ENCODE assay signal across 13 cellular contexts in the genomic region with DNA sequence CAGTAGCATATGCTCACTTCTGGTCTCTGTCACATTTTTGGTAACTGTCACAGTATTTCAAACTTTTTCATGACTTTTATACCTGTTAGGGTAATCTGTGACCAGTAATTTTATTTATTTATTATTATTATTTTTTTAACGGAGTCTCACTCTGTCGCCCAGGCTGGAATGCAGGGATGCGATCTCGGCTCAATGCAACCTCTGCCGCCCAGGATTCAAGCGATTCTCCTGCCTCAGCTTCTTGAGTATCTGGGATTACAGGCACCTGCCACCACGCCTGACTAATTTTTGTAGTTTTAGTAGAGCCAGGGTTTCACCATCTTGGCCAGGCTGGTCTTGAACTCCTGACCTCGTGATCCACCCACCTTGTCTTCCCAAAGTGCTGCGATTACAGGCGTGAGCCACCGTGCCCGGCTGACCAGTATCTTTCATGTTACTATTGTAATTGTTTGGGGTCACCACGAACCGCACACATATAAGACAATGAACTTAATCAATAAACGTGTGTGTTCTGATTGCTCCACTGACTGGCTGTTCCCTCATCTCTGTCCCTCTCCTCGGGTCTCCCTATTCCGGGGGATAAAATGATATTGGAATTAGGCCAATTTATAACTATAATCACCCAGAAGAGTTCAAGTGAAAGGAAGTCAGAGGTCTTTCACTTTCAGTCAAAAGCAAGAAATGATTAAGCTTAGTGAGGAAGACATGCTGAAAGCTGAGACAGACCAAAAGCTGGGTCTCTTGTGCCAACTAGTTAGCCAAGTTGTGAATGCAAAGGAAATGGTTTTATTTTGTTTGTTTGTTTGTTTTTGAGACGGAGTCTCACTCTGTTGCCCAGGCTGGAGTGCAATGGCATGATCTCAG. TPM values are rescaled to one million over a fixed set of nuclear protein-coding genes. Genes with fewer than 3 reads are reported as not detected.
DNase-seq lines count a peak whose midpoint lies in the region; ATAC-seq lines count a peak whose summit lies in the region.
"Had no signal": no experiment of that assay in that cellular context is flagged by ENCODE, and none has a peak within 500 bp of the region (broad histone marks: within the 10 kb centered on the region; RNA-seq: fewer than 3 reads in every experiment).

No MANE protein-coding gene starts in this region.

- no peaks in the 10 kb centered on the region for H3K36me3 Mint-ChIP-seq in activated naive CD4-positive, alpha-beta T cell treated with anti-CD3 and anti-CD28 coated beads for 36 hours (ENCODE audit: low read depth)
- H3K36me3 Mint-ChIP-seq in stimulated activated memory B cell treated with anti-CD40 and anti-IgM and Interleukin-4, amounts not matched to agents 10 μg/mL and 1 μg/mL and 100 μg/mL, for 72 hours: no peaks in the 10 kb centered on the region

- ATAC-seq in HG02610 (IDR thresholded peaks at IDR 0.05; ENCODE audit: unreplicated experiment): peak; percentile 94
- ATAC-seq in HG03460 (IDR thresholded peaks at IDR 0.05; ENCODE audit: unreplicated experiment): peak; percentile 88
- ATAC-seq in stimulated activated memory B cell treated with anti-CD40 and anti-IgM and Interleukin-4, amounts not matched to agents 10 μg/mL and 1 μg/mL and 100 μg/mL, for 72 hours: peak; percentile 84
- ATAC-seq: pancreas had no signal

- CTCF ChIA-PET in activated naive CD4-positive, alpha-beta T cell treated with anti-CD3 and anti-CD28 coated beads for 36 hours (lab: Charles Lee): interaction anchor here (0.6 to 2.2 kb wide), 4 partner anchors 9 to 193 kb away, joined by 3 to 6 read pairs (median 4); no protein-coding TSS in a partner anchor

- no peak overlapping the region for H3K4me3 Mint-ChIP-seq in activated naive CD4-positive, alpha-beta T cell treated with anti-CD3 and anti-CD28 coated beads for 36 hours
- H3K4me3 Mint-ChIP-seq in stimulated activated memory B cell treated with anti-CD40 and anti-IgM and Interleukin-4, amounts not matched to agents 10 μg/mL and 1 μg/mL and 100 μg/mL, for 72 hours: peak overlapping the region; percentile 43
- H3K4me3 Mint-ChIP-seq: HFFc6 had no signal

- H3K27ac Mint-ChIP-seq in activated naive CD4-positive, alpha-beta T cell treated with anti-CD3 and anti-CD28 coated beads for 36 hours: no peak overlapping the region
- H3K27ac Mint-ChIP-seq in stimulated activated memory B cell treated with anti-CD40 and anti-IgM and Interleukin-4, amounts not matched to agents 10 μg/mL and 1 μg/mL and 100 μg/mL, for 72 hours: peak overlapping the region; percentile 74
- H3K27ac Mint-ChIP-seq: HFFc6 had no signal

- intact Hi-C loops in activated naive CD4-positive, alpha-beta T cell treated with anti-CD3 and anti-CD28 coated beads for 36 hours (cut with micrococcal nuclease): loop anchor here (1.0 kb wide), 2 partner anchors 14 to 68 kb away; no protein-coding TSS in a partner anchor

- no peaks in the 10 kb centered on the region for H3K9me3 Mint-ChIP-seq in activated naive CD4-positive, alpha-beta T cell treated with anti-CD3 and anti-CD28 coated beads for 36 hours
- peaks cover 3% of the 10 kb centered on the region for H3K9me3 Mint-ChIP-seq in stimulated activated memory B cell treated with anti-CD40 and anti-IgM and Interleukin-4, amounts not matched to agents 10 μg/mL and 1 μg/mL and 100 μg/mL, for 72 hours

- no peaks in the 10 kb centered on the region for H3K27me3 Mint-ChIP-seq in activated naive CD4-positive, alpha-beta T cell treated with anti-CD3 and anti-CD28 coated beads for 36 hours (ENCODE audit: low read depth)
- H3K27me3 Mint-ChIP-seq in stimulated activated memory B cell treated with anti-CD40 and anti-IgM and Interleukin-4, amounts not matched to agents 10 μg/mL and 1 μg/mL and 100 μg/mL, for 72 hours: no peaks in the 10 kb centered on the region

- peak; percentile 44 for DNase-seq in activated naive CD4-positive, alpha-beta T cell treated with anti-CD3 and anti-CD28 coated beads for 36 hours
- DNase-seq in activated naive CD4-positive, alpha-beta T cell treated with Interleukin-2 at 50 U/mL for 16 hours: no peak
- no peak for DNase-seq in AG08396 (ENCODE audit: low spot score)
- no peak for DNase-seq in stimulated activated CD4-positive, alpha-beta T cell treated with anti-CD3 and anti-CD28 coated beads, Interleukin-4, amount 100 ng/mL, for 24 hours
- no peak for DNase-seq in islet precursor cell
- DNase-seq: DND-41, HFFc6, IMR-90, mammary epithelial cell, pancreas had no signal

- peaks cover 11% of the 10 kb centered on the region for H3K4me1 Mint-ChIP-seq in activated naive CD4-positive, alpha-beta T cell treated with anti-CD3 and anti-CD28 coated beads for 36 hours (ENCODE audit: low read depth)
- H3K4me1 Mint-ChIP-seq in stimulated activated memory B cell treated with anti-CD40 and anti-IgM and Interleukin-4, amounts not matched to agents 10 μg/mL and 1 μg/mL and 100 μg/mL, for 72 hours: peaks cover 13% of the 10 kb centered on the region

RNA-seq across cellular contexts. Expression of gene TGIF1, which starts 22.9 kb away (rescaled TPM):
- total RNA-seq in activated naive CD4-positive, alpha-beta T cell treated with anti-CD3 and anti-CD28 coated beads for 36 hours: 10 to 100 TPM; 23.7 to 24.1 TPM
